In the genomic region with DNA sequence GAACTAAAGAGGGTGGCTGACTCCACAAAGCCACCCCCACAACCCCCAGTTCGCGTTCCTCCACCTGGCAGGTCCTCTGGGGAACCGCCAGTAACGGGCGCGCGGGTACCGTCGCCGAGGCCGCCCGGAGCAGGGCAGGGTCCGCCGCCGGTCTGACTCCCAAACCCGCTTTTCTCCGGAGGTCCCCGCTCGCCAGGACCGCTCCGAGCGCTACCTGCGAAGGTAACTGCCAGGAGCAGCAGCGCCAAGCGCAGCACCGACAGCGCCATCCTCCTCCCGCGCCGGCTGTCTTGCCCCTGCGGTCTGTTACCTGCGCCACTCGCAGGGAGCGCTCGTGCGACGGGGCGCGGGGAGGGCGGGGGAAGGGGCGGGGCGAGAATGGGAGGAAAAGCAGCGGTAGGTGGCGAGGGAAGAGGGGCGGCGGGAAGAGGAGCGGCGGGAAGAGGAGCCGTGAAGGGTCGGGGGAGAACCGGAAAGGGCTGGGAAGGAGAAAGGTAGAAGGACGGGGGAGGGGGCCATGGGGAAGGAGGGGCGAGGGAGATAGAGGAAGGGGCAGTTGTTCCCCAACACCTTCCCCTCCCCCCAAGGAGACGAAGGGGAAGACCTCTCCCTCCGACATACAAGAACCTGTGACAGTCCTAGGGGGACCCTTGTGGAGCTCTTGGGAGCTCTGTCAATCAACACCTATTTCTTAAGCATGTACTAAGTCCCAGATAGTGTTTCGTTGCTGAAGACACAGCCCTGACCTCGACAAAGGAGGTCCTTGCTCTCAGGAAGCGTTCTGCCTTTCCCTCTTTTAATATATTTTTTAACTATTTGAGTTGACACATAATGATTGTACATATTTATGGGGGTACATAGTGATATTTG, we compare ENCODE assay signal across 9 cellular contexts. TPM values are rescaled to one million over a fixed set of nuclear protein-coding genes. Genes with fewer than 3 reads are reported as not detected.
DNase-seq lines count a peak whose midpoint lies in the region; ATAC-seq and TF ChIP-seq lines count a peak whose summit lies in the region.
"Had no signal": no experiment of that assay in that cellular context is flagged by ENCODE, and none has a peak within 500 bp of the region (broad histone marks: within the 10 kb centered on the region; RNA-seq: fewer than 3 reads in every experiment).

A gene with protein sequence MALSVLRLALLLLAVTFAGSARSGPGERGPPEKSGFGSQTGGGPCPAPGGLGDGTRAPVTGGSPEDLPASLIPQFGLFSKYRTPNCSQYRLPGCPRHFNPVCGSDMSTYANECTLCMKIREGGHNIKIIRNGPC (minus strand): TSS at position 308 of the 870 bp plus-strand sequence. CDS start 39 bp downstream, at position 269.

- ATAC-seq in aorta (ENCODE audit: low FRiP score): peak; percentile 22
- ATAC-seq: Panc1 had no signal

- intact Hi-C loops in aorta (cut with DNase I): no loop called here

- H3K4me1 Mint-ChIP-seq in progenitor cell of endocrine pancreas (ENCODE audit: low read depth): no peaks in the 10 kb centered on the region

- H3K36me3 ChIP-seq in aorta (ENCODE audit: control insufficient read depth in 1 of 2, insufficient read depth in 2 of 2, low read length in 1 of 2): no peaks in the 10 kb centered on the region
- no peaks in the 10 kb centered on the region for H3K36me3 ChIP-seq in SJCRH30

- H3K27me3 ChIP-seq in aorta (ENCODE audit: control insufficient read depth in 1 of 2, insufficient read depth in 2 of 2, low read length in 1 of 2) (peaks cover 0 to 3% of the 10 kb centered on the region in 2 donors), SJCRH30 (no peaks in the 10 kb centered on the region; the same call in 1 of the 2 replicates)

- 3% methylated on average over 47 to 58 of the region's 58 CpGs for WGBS in aorta, 2 donors

- peak; percentile 85 for DNase-seq in D341Med (ENCODE audit: low spot score)
- peak; percentile 16 for DNase-seq in H4 (ENCODE audit: low spot score)
- peak; percentile 26 for DNase-seq in NCI-H460 (ENCODE audit: extremely low read depth, low read depth)
- DNase-seq in activated T-cell treated with anti-CD3 and anti-CD28 coated beads for 24 hours (ENCODE audit: low read depth): peak; percentile 53
- DNase-seq in fibroblast of mammary gland (ENCODE audit: low read depth): no peak
- DNase-seq in progenitor cell of endocrine pancreas (ENCODE audit: low spot score, unreplicated experiment): peak; percentile 47
- DNase-seq in aorta: peak in 1 of 2 donors; percentile 75
- DNase-seq in SJCRH30: no peak

- peaks cover 58% of the 10 kb centered on the region for H3K27me3 Mint-ChIP-seq in progenitor cell of endocrine pancreas

- H3K4me1 ChIP-seq in aorta (ENCODE audit: control insufficient read depth in 1 of 2, insufficient read depth in 2 of 2, low read length in 2 of 2) (no peaks in the 10 kb centered on the region), SJCRH30 (no peaks in the 10 kb centered on the region; the same call in 1 of the 2 replicates)

- H3K27ac Mint-ChIP-seq in progenitor cell of endocrine pancreas: no peak within 1 kb of the TSS

- H3K4me3 Mint-ChIP-seq in progenitor cell of endocrine pancreas (ENCODE audit: low read depth): peak within 1 kb of the TSS; percentile 57

- H3K4me3 ChIP-seq in fibroblast of mammary gland (ENCODE audit: control insufficient read depth, low read depth, low read length) (peak within 1 kb of the TSS; percentile 10), aorta (ENCODE audit: low read length in 2 of 2) (peak within 1 kb of the TSS in 1 of 2 donors; percentile 12), SJCRH30 (no peak within 1 kb of the TSS)

- H3K27ac ChIP-seq in aorta (ENCODE audit: low read depth in 1 of 2, low read length in 2 of 2): no peak within 1 kb of the TSS
- no peak within 1 kb of the TSS for H3K27ac ChIP-seq in SJCRH30

- peaks cover 1% of the 10 kb centered on the region for H3K9me3 ChIP-seq in aorta (ENCODE audit: control insufficient read depth, low read length)
- 0 out of 2 replicates have a peak, but pooled peaks cover 2% of the 10 kb centered on the region for H3K9me3 ChIP-seq in SJCRH30 (replicated peaks)

- no peaks in the 10 kb centered on the region for H3K9me3 Mint-ChIP-seq in progenitor cell of endocrine pancreas (ENCODE audit: low read depth)

- H3K36me3 Mint-ChIP-seq in progenitor cell of endocrine pancreas (ENCODE audit: insufficient read depth): no peaks in the 10 kb centered on the region

- TF ChIP-seq CTCF in fibroblast of mammary gland (conservative IDR thresholded peaks at IDR 0.05; ENCODE audit: control insufficient read depth, insufficient read depth, low read depth, low read length) (no peak), progenitor cell of endocrine pancreas (IDR thresholded peaks at IDR 0.05; ENCODE audit: unreplicated experiment) (peak; percentile 45)

RNA-seq across cellular contexts. Expression of the gene that starts here (rescaled TPM):
- 0.45 TPM in 1 of 2 replicates, not detected in the other for total RNA-seq in H4 (2014; rRNA removed; shearing (Covaris generic))
- not detected in 2 replicates for total RNA-seq in NCI-H460 (2014; rRNA removed; shearing (Covaris generic))
- not detected in 2 replicates for polyA plus RNA-seq in NCI-H460 (2014; cell fraction: nucleus; rRNA removed)
- total RNA-seq in progenitor cell of endocrine pancreas (not detected in 2 replicates), aorta (not detected)
- polyA plus RNA-seq in aorta: 1 to 10 TPM in 1 of 2 donors, not detected in 1; 3.6 TPM
- total RNA-seq in SJCRH30 (2014; rRNA removed; shearing (Covaris generic)): not detected in 2 replicates

Comparison
In these comparisons a context has a peak if more than half of its experiments do, and no peak if none do; other contexts are left out.
1. Peak in DNase-seq in H4; RNA of the gene not detected or under 1 TPM.
2. Peak in DNase-seq in NCI-H460; RNA of the gene not detected or under 1 TPM.
3. Peak in DNase-seq in progenitor cell of endocrine pancreas; RNA of the gene not detected or under 1 TPM.
4. DNase-seq: peak in D341Med (single experiment) and activated T-cell treated with anti-CD3 and anti-CD28 coated beads for 24 hours (single experiment); none in fibroblast of mammary gland (single experiment) and SJCRH30 (0 of 2).